In genomic region chr1:211135342-211135950, GRCh38 we compare ENCODE assay signal across 9 cellular contexts. TPM values are rescaled to one million over a fixed set of nuclear protein-coding genes. Genes with fewer than 3 reads are reported as not detected.
DNase-seq lines count a peak whose midpoint lies in the region; ATAC-seq and TF ChIP-seq lines count a peak whose summit lies in the region.
"Had no signal": no experiment of that assay in that cellular context is flagged by ENCODE, and none has a peak within 500 bp of the region (broad histone marks: within the 10 kb centered on the region; RNA-seq: fewer than 3 reads in every experiment).

No MANE protein-coding gene starts in this region.

- H3K79me2 ChIP-seq in PC-9 (ENCODE audit: low read depth): no peaks in the 10 kb centered on the region

- H3K56ac ChIP-seq in IMR-90 (ENCODE audit: extremely low read depth, insufficient read depth, low read length): no peak overlapping the region

- H2BK15ac ChIP-seq in IMR-90 (ENCODE audit: low read depth, low read length): no peak overlapping the region

- no peak overlapping the region for H3K9ac ChIP-seq in IMR-90 (ENCODE audit: low read depth, low read length)

- H4K20me1 ChIP-seq in IMR-90 (ENCODE audit: insufficient read depth, low read length) (no peaks in the 10 kb centered on the region), PC-9 (ENCODE audit: insufficient read depth) (no peaks in the 10 kb centered on the region)

- H3K27me3 ChIP-seq in IMR-90 (ENCODE audit: control insufficient read depth, insufficient read depth, low read length): peaks cover 8% of the 10 kb centered on the region
- H3K27me3 ChIP-seq in PC-9 (ENCODE audit: insufficient read depth, low read depth): peaks cover 32% of the 10 kb centered on the region; the same call in 1 of the 2 replicates

- no peak overlapping the region for H4K5ac ChIP-seq in IMR-90 (ENCODE audit: low read depth, low read length)

- peak; percentile 75 for TF ChIP-seq CTCF in IMR-90 (conservative IDR thresholded peaks at IDR 0.05; ENCODE audit: low read depth, low read length)
- TF ChIP-seq CTCF in PC-9 (conservative IDR thresholded peaks at IDR 0.05): peak; percentile 80
- peak; percentile 80 for TF ChIP-seq CTCF in epithelial cell of esophagus (IDR thresholded peaks at IDR 0.05; ENCODE audit: insufficient read depth, low read depth, low read length, missing control alignments)

- no peaks in the 10 kb centered on the region for H3F3A ChIP-seq in PC-9 (ENCODE audit: insufficient read depth, low read depth)

- no peaks in the 10 kb centered on the region for H3K4me1 ChIP-seq in IMR-90 (ENCODE audit: control insufficient read depth, insufficient read depth, low read length)
- H3K4me1 ChIP-seq in PC-9 (replicated peaks; ENCODE audit: insufficient read depth): no peaks in the 10 kb centered on the region

- H3K27ac ChIP-seq in IMR-90 (ENCODE audit: insufficient read depth, low read length): no peak overlapping the region
- H3K27ac ChIP-seq in PC-9: no peak overlapping the region

- no peak overlapping the region for H2BK5ac ChIP-seq in IMR-90 (ENCODE audit: low read depth, low read length, poor library complexity, severe bottlenecking)

- BruUV-seq in IMR-90 (replicated peaks; lab: Mats Ljungman, UMichigan) (no TSS peak), PC-9 (replicated peaks; lab: Mats Ljungman, UMichigan) (no TSS peak)

- no peak overlapping the region for H2BK20ac ChIP-seq in IMR-90 (ENCODE audit: low read depth, low read length)

- no peak overlapping the region for H2AK9ac ChIP-seq in IMR-90 (replicated peaks; ENCODE audit: low read depth, low read length, poor library complexity)

- peak; percentile 48 for ATAC-seq in IMR-90 (ENCODE audit: low read depth)
- ATAC-seq in HG02571 (IDR thresholded peaks at IDR 0.05; ENCODE audit: unreplicated experiment): no peak

- H2AFZ ChIP-seq in IMR-90 (replicated peaks; ENCODE audit: low read length, poor library complexity) (no peak overlapping the region), PC-9 (no peak overlapping the region)

- H3K4me3 ChIP-seq in IMR-90 (ENCODE audit: insufficient read depth, low read depth, low read length) (no peak overlapping the region), PC-9 (no peak overlapping the region), epithelial cell of esophagus (ENCODE audit: low read length) (no peak overlapping the region)

- no peak overlapping the region for H3K14ac ChIP-seq in IMR-90 (replicated peaks; ENCODE audit: low read depth, low read length)

- no CpG with 5 or more reads among the region's 5 CpGs for whole genome bisulfite sequencing in IMR-90 (ENCODE audit: extremely low coverage in 2 of 2, insufficient read length in 1 of 2), 2 experiments

- H3K9me2 ChIP-seq in PC-9 (ENCODE audit: insufficient read depth): no peaks in the 10 kb centered on the region

- H3K4me2 ChIP-seq in IMR-90 (ENCODE audit: low read depth, low read length) (no peak overlapping the region), PC-9 (no peak overlapping the region)

- CTCF ChIA-PET in IMR-90 (lab: Yijun Ruan, JAX) (interaction anchor here (0.8 to 4.6 kb wide), 11 partner anchors 11 to 731 kb away, joined by 3 to 76 read pairs (median 4); no protein-coding TSS in a partner anchor), PC-9 (lab: Charles Lee) (interaction anchor here (0.6 to 1.3 kb wide), 3 partner anchors 108 to 687 kb away, joined by 3 to 5 read pairs (median 5); no protein-coding TSS in a partner anchor)

- H2BK120ac ChIP-seq in IMR-90 (ENCODE audit: low read depth, low read length): no peak overlapping the region

- no peak overlapping the region for H3K23ac ChIP-seq in IMR-90 (ENCODE audit: low read depth, low read length)

- no peak for TF ChIP-seq POLR2A in IMR-90 (IDR thresholded peaks at IDR 0.05; ENCODE audit: low read depth, low read length)

- no peaks in the 10 kb centered on the region for H3K9me1 ChIP-seq in IMR-90 (ENCODE audit: insufficient read depth, low read length)

- no peak overlapping the region for H3K18ac ChIP-seq in IMR-90 (ENCODE audit: low read depth, low read length)

- dilution Hi-C loops in IMR-90 (cut with HindIII; ENCODE audit: low sequenced_read_pairs, unreplicated experiment): no loop called here

- no peaks in the 10 kb centered on the region for H3K36me3 ChIP-seq in IMR-90 (ENCODE audit: control insufficient read depth, insufficient read depth, low read length)
- no peaks in the 10 kb centered on the region for H3K36me3 ChIP-seq in PC-9 (ENCODE audit: low read depth)

- DNase-seq in EL (peak; percentile 65), IMR-90 (peak; percentile 70), PC-9 (peak in 1 of 2 experiments; percentile 55), epithelial cell of esophagus (ENCODE audit: low read depth) (peak; percentile 66), myocyte (ENCODE audit: low read depth) (peak; percentile 80), nucleus accumbens (lab: John Stamatoyannopoulos, UW) (no peak)
- DNase-seq in activated CD4-positive, alpha-beta T cell treated with anti-CD3 and anti-CD28 coated beads for 4 hours: no peak
- DNase-seq: activated B cell treated with CpG ODN at 0.5 μM for 24 hours had no signal

- intact Hi-C loops in IMR-90 (cut with micrococcal nuclease): loop anchor here (1.0 to 5.0 kb wide), 5 partner anchors 123 to 993 kb away; no protein-coding TSS in a partner anchor
- intact Hi-C loops in PC-9 (cut with micrococcal nuclease; ENCODE audit: unreplicated experiment): loop anchor here (1.0 to 10.0 kb wide), 4 partner anchors 123 to 687 kb away; partner anchors contain the start of gene RCOR3

- no peak overlapping the region for H2AK5ac ChIP-seq in IMR-90 (ENCODE audit: low read depth, low read length)

- in situ Hi-C loops in IMR-90 (cut with MboI; ENCODE audit: low sequenced_read_pairs): loop anchor here (5.0 kb wide), 1 partner anchor 728 kb away; no protein-coding TSS in a partner anchor

- no peak overlapping the region for H3K4ac ChIP-seq in IMR-90 (ENCODE audit: low read depth, low read length)

- H4K91ac ChIP-seq in IMR-90 (ENCODE audit: insufficient read depth, low read depth, low read length): no peak overlapping the region

- no peak overlapping the region for H4K8ac ChIP-seq in IMR-90 (ENCODE audit: low read depth in 2 of 2, low read length in 2 of 2)

- H3K9me3 ChIP-seq in IMR-90 (ENCODE audit: control insufficient read depth, insufficient read depth, low read length): no peaks in the 10 kb centered on the region
- no peaks in the 10 kb centered on the region for H3K9me3 ChIP-seq in PC-9 (ENCODE audit: insufficient read depth, low read depth)

- H3K79me1 ChIP-seq in IMR-90 (ENCODE audit: low read depth in 1 of 2, low read length in 2 of 2): no peaks in the 10 kb centered on the region

- POLR2A ChIA-PET in IMR-90 (lab: Charles Lee; ENCODE audit: unreplicated experiment): no interaction called here
- POLR2A ChIA-PET in PC-9 (lab: Charles Lee; ENCODE audit: unreplicated experiment): no interaction called here

- peak; percentile 90 for TF ChIP-seq RAD21 in IMR-90 (IDR thresholded peaks at IDR 0.05; ENCODE audit: low read length)

TF ChIP-seq in IMR-90, 13 proteins besides CTCF, POLR2A, EP300 and RAD21:
- peak; percentile 81 for TF ChIP-seq SMC3 (IDR thresholded peaks at IDR 0.05; ENCODE audit: low read depth, low read length)
- TF ChIP-seq CHD1 (IDR thresholded peaks at IDR 0.05; ENCODE audit: low read depth, low read length): no peak

RNA-seq across cellular contexts. Expression of gene KCNH1, which starts 1.5 kb away (rescaled TPM):
- total RNA-seq in IMR-90 (2012; rRNA removed) (0.54 and 0.56 TPM in 2 replicates), PC-9 (2021) (not detected in 2 replicates), myocyte (9.3 and 10.3 TPM in 2 replicates)
- 0.20 and 0.27 TPM in 2 replicates for polyA plus RNA-seq in IMR-90 (2012; rRNA removed)
- polyA plus RNA-seq in IMR-90 (2012; cell fraction: cytosol; rRNA removed): 0.10 and 0.70 TPM in 2 replicates
- polyA plus RNA-seq in IMR-90 (2012; cell fraction: nucleus; rRNA removed; ENCODE audit: low replicate concordance): 0.11 and 0.32 TPM in 2 replicates
- 14.6 TPM for polyA plus RNA-seq in myocyte (2012)
- total RNA-seq: activated B cell treated with CpG ODN at 0.5 μM for 24 hours had no signal

Comparison
In these comparisons a context has a peak if more than half of its experiments do, and no peak if none do; other contexts are left out.
1. DNase-seq: peak in EL (single experiment), IMR-90 (single experiment), epithelial cell of esophagus (single experiment) and myocyte (single experiment); none in activated CD4-positive, alpha-beta T cell treated with anti-CD3 and anti-CD28 coated beads for 4 hours (0 of 2) and nucleus accumbens (0 of 56).
2. Peak in every context shown above with its lines, with median percentiles within 50 percentile points of each other: CTCF ChIP-seq.